12 cellular contexts compared by ENCODE assay signal in the genomic region with DNA sequence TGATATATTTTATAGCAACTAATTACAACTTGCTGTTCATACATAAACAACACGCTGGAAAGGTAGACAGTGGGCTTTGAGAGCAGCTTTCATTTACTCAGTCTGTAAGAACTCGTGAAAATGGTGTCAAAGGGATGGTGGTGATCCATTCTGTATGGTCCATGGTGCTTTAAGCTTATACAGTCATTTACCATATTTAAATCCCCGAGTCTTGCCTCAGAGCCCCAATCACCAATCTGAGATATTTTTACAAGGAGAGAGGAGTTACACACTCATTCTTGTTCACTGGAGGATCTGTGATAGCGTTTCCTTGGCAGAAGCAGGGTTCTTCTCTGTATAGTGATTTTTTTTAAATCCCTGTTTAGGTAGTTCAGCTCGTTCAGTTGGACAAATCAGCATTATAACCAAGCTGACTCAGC.
DNase-seq lines count a peak whose midpoint lies in the region; ATAC-seq and TF ChIP-seq lines count a peak whose summit lies in the region.
"Had no signal": no experiment of that assay in that cellular context is flagged by ENCODE, and none has a peak within 500 bp of the region (broad histone marks: within the 10 kb centered on the region; RNA-seq: fewer than 3 reads in every experiment).

No MANE protein-coding gene starts in this region.

- H3K4me1 Mint-ChIP-seq in brain, result peaks cover 77% of the 10 kb centered on the region
- H3K4me1 Mint-ChIP-seq: IgD-negative memory B cell had no signal

- no peaks in the 10 kb centered on the region for H3K9me3 Mint-ChIP-seq in brain
- H3K9me3 Mint-ChIP-seq: activated T-cell treated with anti-CD3 and anti-CD28 coated beads, Interleukin-2, amount 50 U/mL, for 72 hours had no signal

- no peaks in the 10 kb centered on the region for H3K36me3 Mint-ChIP-seq in brain
- H3K36me3 Mint-ChIP-seq: IgD-negative memory B cell had no signal

- peaks cover 0 to 40% (median 14%) of the 10 kb centered on the region in 5 donors for H3K4me1 ChIP-seq in subcutaneous abdominal adipose tissue (ENCODE audit: control insufficient read depth in 5 of 5, insufficient read depth in 5 of 5, low read length in 5 of 5)

- H3K27ac ChIP-seq in subcutaneous abdominal adipose tissue (ENCODE audit: low read depth, low read length), result peak overlapping the region; percentile 79

- H3K27ac Mint-ChIP-seq in brain, result peak overlapping the region in 4 of 5 experiments; percentile 61 to 98 (median 93)
- H3K27ac Mint-ChIP-seq: activated T-cell treated with anti-CD3 and anti-CD28 coated beads, Interleukin-2, amount 50 U/mL, for 72 hours; IgD-negative memory B cell had no signal

- peak overlapping the region in 4 of 5 experiments; percentile 62 to 92 (median 82) for H3K4me3 Mint-ChIP-seq in brain
- H3K4me3 Mint-ChIP-seq: activated T-cell treated with anti-CD3 and anti-CD28 coated beads, Interleukin-2, amount 50 U/mL, for 72 hours; IgD-negative memory B cell had no signal

- no peak for TF ChIP-seq CTCF in brain (conservative IDR thresholded peaks at IDR 0.05)

- H3K4me3 ChIP-seq in MG63 (peak overlapping the region; percentile 56), subcutaneous abdominal adipose tissue (ENCODE audit: low read depth in 1 of 5, low read length in 5 of 5) (peak overlapping the region; percentile 45 to 64 (median 51))

- H3K9me3 ChIP-seq in MG63 (no peaks in the 10 kb centered on the region), subcutaneous abdominal adipose tissue (ENCODE audit: control insufficient read depth in 5 of 5, low read length in 5 of 5) (no peaks in the 10 kb centered on the region)

- no peak for ATAC-seq in GM19452 (IDR thresholded peaks at IDR 0.05; ENCODE audit: unreplicated experiment)
- ATAC-seq in GM18502 (IDR thresholded peaks at IDR 0.05; ENCODE audit: poor library complexity, unreplicated experiment), result no peak
- no peak for ATAC-seq in GM18517 (IDR thresholded peaks at IDR 0.05; ENCODE audit: unreplicated experiment)
- ATAC-seq: activated T-cell treated with anti-CD3 and anti-CD28 coated beads, Interleukin-2, amount 50 U/mL, for 72 hours had no signal

- DNase-seq in MG63, result peak; percentile 31
- peak; percentile 62 for DNase-seq in iris pigment epithelial cell (ENCODE audit: low read depth)
- no peak for DNase-seq in NCI-H345 treated with DMSO at 0.1 percent for 48 hours (lab: John Stamatoyannopoulos, UW; ENCODE audit: unreplicated experiment)
- DNase-seq: activated T-cell treated with anti-CD3 and anti-CD28 coated beads, Interleukin-2, amount 50 U/mL, for 72 hours; NCI-H69; T1000 had no signal

- peaks cover 3% of the 10 kb centered on the region for H3K27me3 Mint-ChIP-seq in brain
- H3K27me3 Mint-ChIP-seq: IgD-negative memory B cell had no signal

- no peaks in the 10 kb centered on the region for H3K36me3 ChIP-seq in MG63
- H3K36me3 ChIP-seq in subcutaneous abdominal adipose tissue (ENCODE audit: control insufficient read depth in 5 of 5, insufficient read depth in 5 of 5, low read length in 5 of 5), result no peaks in the 10 kb centered on the region

- peak overlapping the region; percentile 30 to 86 (median 66) for H3K9ac ChIP-seq in subcutaneous abdominal adipose tissue (ENCODE audit: low read length in 5 of 5)

- no peaks in the 10 kb centered on the region for H3K27me3 ChIP-seq in MG63
- H3K27me3 ChIP-seq in subcutaneous abdominal adipose tissue (ENCODE audit: control insufficient read depth in 5 of 5, insufficient read depth in 4 of 5, low read length in 5 of 5), result no peaks in the 10 kb centered on the region
